24 cellular contexts compared by ENCODE assay signal in genomic region chr1:87983841-87984240, GRCh38.
A peak's percentile ranks its signal among the peaks of the same experiment; 100 is the strongest.
DNase-seq lines count a peak whose midpoint lies in the region; ATAC-seq and TF ChIP-seq lines count a peak whose summit lies in the region.
"Had no signal": no experiment of that assay in that cellular context is flagged by ENCODE, and none has a peak within 500 bp of the region (broad histone marks: within the 10 kb centered on the region; RNA-seq: fewer than 3 reads in every experiment).

No MANE protein-coding gene starts in this region.

- no peaks in the 10 kb centered on the region for H3K9me3 ChIP-seq in osteoblast (ENCODE audit: low read depth, low read length)
- H3K9me3 ChIP-seq: A549; BE2C; BLaER1 treated with 17β-estradiol and CSF1 and Interleukin-3, amounts not matched to agents 10 nM and 100 nM had no signal

- TF ChIP-seq CTCF in osteoblast (IDR thresholded peaks at IDR 0.05; ENCODE audit: extremely low read depth, low read depth, low read length) (no peak), retinal pigment epithelial cell (conservative IDR thresholded peaks at IDR 0.05; ENCODE audit: low read depth, low read length) (no peak)

- H3K4me1 ChIP-seq in osteoblast (ENCODE audit: insufficient read depth, low read length), result no peaks in the 10 kb centered on the region
- H3K4me1 ChIP-seq: A549; BE2C; BLaER1 treated with 17β-estradiol and CSF1 and Interleukin-3, amounts not matched to agents 10 nM and 100 nM had no signal

- no peaks in the 10 kb centered on the region for H4K20me1 ChIP-seq in osteoblast (ENCODE audit: insufficient read depth, low read length)
- H4K20me1 ChIP-seq: BLaER1 treated with 17β-estradiol and CSF1 and Interleukin-3, amounts not matched to agents 10 nM and 100 nM had no signal

- H3K79me2 ChIP-seq in osteoblast (ENCODE audit: insufficient read depth, low read length), result no peaks in the 10 kb centered on the region

- no peaks in the 10 kb centered on the region for H3K27me3 ChIP-seq in osteoblast (ENCODE audit: insufficient read depth, low read length)
- H3K27me3 ChIP-seq: BE2C; BLaER1 treated with 17β-estradiol and CSF1 and Interleukin-3, amounts not matched to agents 10 nM and 100 nM had no signal

- H3K4me3 ChIP-seq in osteoblast (ENCODE audit: insufficient read depth, low read length) (no peak overlapping the region), retinal pigment epithelial cell (ENCODE audit: low read length) (no peak overlapping the region)
- H3K4me3 ChIP-seq: A549; BLaER1 treated with 17β-estradiol and CSF1 and Interleukin-3, amounts not matched to agents 10 nM and 100 nM; GM12878; GM23338 had no signal

- H3K36me3 ChIP-seq in osteoblast (ENCODE audit: insufficient read depth, low read length), result no peaks in the 10 kb centered on the region
- H3K36me3 ChIP-seq: BE2C; BLaER1 treated with 17β-estradiol and CSF1 and Interleukin-3, amounts not matched to agents 10 nM and 100 nM had no signal

- ATAC-seq in activated CD4-positive, CD25-positive, alpha-beta regulatory T cell treated with anti-CD3 and anti-CD28 coated beads, Interleukin-2, amount 50 U/mL, for 24 hours, result no peak
- ATAC-seq: A549, GM12878, GM23338 had no signal

- H3K27ac ChIP-seq in osteoblast (ENCODE audit: low read depth, low read length), result no peak overlapping the region
- H3K27ac ChIP-seq: A549; BLaER1 treated with 17β-estradiol and CSF1 and Interleukin-3, amounts not matched to agents 10 nM and 100 nM had no signal

- no peak overlapping the region for H2AFZ ChIP-seq in osteoblast (ENCODE audit: low read length)
- H2AFZ ChIP-seq: GM23338 had no signal

- DNase-seq in NCI-H226 (peak; percentile 75), astrocyte of the hippocampus (ENCODE audit: low read depth, low spot score) (peak; percentile 18), osteoblast (ENCODE audit: insufficient read length, low spot score, missing footprints) (peak; percentile 29), retinal pigment epithelial cell (ENCODE audit: low read depth) (peak; percentile 40), COLO668 (lab: John Stamatoyannopoulos, UW; ENCODE audit: unreplicated experiment) (no peak)
- DNase-seq in activated naive CD4-positive, alpha-beta T cell treated with anti-CD3 and anti-CD28 coated beads, Interleukin-2, amount 50 U/mL, for 16 hours, result no peak
- DNase-seq: 8988T; ACHN; AML-193; BE2C; CD4-positive, alpha-beta T cell; CD8-positive, alpha-beta memory T cell; COR-L47; DMS153; DMS79; EL; GDM1; H9; HFFc6 had no signal

- H3K4me2 ChIP-seq in osteoblast (ENCODE audit: insufficient read depth, low read length), result no peak overlapping the region
- H3K4me2 ChIP-seq: A549; BLaER1 treated with 17β-estradiol and CSF1 and Interleukin-3, amounts not matched to agents 10 nM and 100 nM; GM23338 had no signal

Comparison
In these comparisons a context has a peak if more than half of its experiments do, and no peak if none do; other contexts are left out.
1. DNase-seq: peak in NCI-H226 (single experiment), astrocyte of the hippocampus (single experiment), osteoblast (single experiment) and retinal pigment epithelial cell (single experiment); none in COLO668 (single experiment) and activated naive CD4-positive, alpha-beta T cell treated with anti-CD3 and anti-CD28 coated beads, Interleukin-2, amount 50 U/mL, for 16 hours (single experiment).